ENCODE assay signal across 10 cellular contexts in genomic region chr13:97810152-97810551, GRCh38.
A peak's percentile ranks its signal among the peaks of the same experiment; 100 is the strongest.
DNase-seq lines count a peak whose midpoint lies in the region; ATAC-seq, FAIRE-seq and TF ChIP-seq lines count a peak whose summit lies in the region.
"Had no signal": no experiment of that assay in that cellular context is flagged by ENCODE, and none has a peak within 500 bp of the region (broad histone marks: within the 10 kb centered on the region; RNA-seq: fewer than 3 reads in every experiment).

No MANE protein-coding gene starts in this region.

- POLR2A ChIA-PET in A673 (lab: Charles Lee; ENCODE audit: low non-redundant PET) = no interaction called here

- FAIRE-seq in H54 (lab: Jason Lieb, UNC) = peak; percentile 78

- CTCF ChIA-PET in A673 (lab: Charles Lee) = no interaction called here

- H3K9me3 ChIP-seq in A673 (ENCODE audit: low read depth, low read length, poor library complexity, severe bottlenecking) (no peaks in the 10 kb centered on the region), RWPE2 (ENCODE audit: severe bottlenecking) (no peaks in the 10 kb centered on the region), MG63 (peaks cover 2% of the 10 kb centered on the region; the same call in 1 of the 2 replicates), colonic mucosa (no peaks in the 10 kb centered on the region)

- ATAC-seq in RWPE2 (ENCODE audit: low read depth) = no peak
- ATAC-seq in HG03280 (IDR thresholded peaks at IDR 0.05; ENCODE audit: unreplicated experiment) = no peak

- no peaks in the 10 kb centered on the region for H3K27me3 ChIP-seq in A673 (replicated peaks; ENCODE audit: insufficient read depth, low read depth, low read length, poor library complexity)
- H3K27me3 ChIP-seq in RWPE2 (ENCODE audit: insufficient read depth, poor library complexity, severe bottlenecking) = peaks cover 3% of the 10 kb centered on the region
- peaks cover 18% of the 10 kb centered on the region for H3K27me3 ChIP-seq in MG63
- H3K27me3 ChIP-seq in colonic mucosa = no peaks in the 10 kb centered on the region

- TF ChIP-seq POLR2A in H54 (IDR thresholded peaks at IDR 0.05; ENCODE audit: low read depth, low read length) = no peak

- intact Hi-C loops in A673 (cut with micrococcal nuclease; ENCODE audit: unreplicated experiment) (no loop called here), colonic mucosa (cut with DNase I) (no loop called here)

- H3K27ac ChIP-seq in A673 (ENCODE audit: low read depth, low read length, poor library complexity, severe bottlenecking) = no peak overlapping the region
- H3K27ac ChIP-seq in RWPE2 (ENCODE audit: poor library complexity, severe bottlenecking) = no peak overlapping the region
- no peak overlapping the region for H3K27ac ChIP-seq in colonic mucosa
- H3K27ac ChIP-seq: skin epidermis had no signal

- H3K4me1 ChIP-seq in A673 (ENCODE audit: insufficient read depth, low read length, poor library complexity, severe bottlenecking) = no peaks in the 10 kb centered on the region
- peaks cover 6% of the 10 kb centered on the region for H3K4me1 ChIP-seq in RWPE2 (ENCODE audit: insufficient read depth, poor library complexity, severe bottlenecking)
- no peaks in the 10 kb centered on the region for H3K4me1 ChIP-seq in colonic mucosa

- TF ChIP-seq CTCF in A673 (conservative IDR thresholded peaks at IDR 0.05; ENCODE audit: low read depth, low read length) (peak; percentile 62), RWPE2 (IDR thresholded peaks at IDR 0.05; ENCODE audit: poor library complexity, severe bottlenecking) (peak; percentile 67), colonic mucosa (IDR thresholded peaks at IDR 0.05) (no peak)

- DNase-seq in A673 (ENCODE audit: low spot score) (peak; percentile 54), H54 (ENCODE audit: insufficient read length, low spot score) (no peak), RWPE2 (ENCODE audit: low spot score) (no peak), inferior parietal cortex (ENCODE audit: extremely low spot score) (peak; percentile 75), MG63 (no peak), colonic mucosa (no peak)
- no peak for DNase-seq in effector CD4-positive, alpha-beta T cell
- DNase-seq: T1000 had no signal

- H3K9ac ChIP-seq in colonic mucosa (ENCODE audit: low read depth in 2 of 2, low read length in 2 of 2) = no peak overlapping the region

- no peak overlapping the region for H3K4me3 ChIP-seq in A673 (ENCODE audit: low read depth, low read length, poor library complexity, severe bottlenecking)
- H3K4me3 ChIP-seq in RWPE2 (ENCODE audit: severe bottlenecking) = no peak overlapping the region
- no peak overlapping the region for H3K4me3 ChIP-seq in MG63
- no peak overlapping the region for H3K4me3 ChIP-seq in colonic mucosa
- H3K4me3 ChIP-seq: skin epidermis had no signal

- H3K36me3 ChIP-seq in A673 (ENCODE audit: insufficient read depth, low read length, poor library complexity, severe bottlenecking) (no peaks in the 10 kb centered on the region), RWPE2 (ENCODE audit: low read depth) (no peaks in the 10 kb centered on the region), MG63 (no peaks in the 10 kb centered on the region), colonic mucosa (no peaks in the 10 kb centered on the region)

- BruUV-seq in A673 (replicated peaks; lab: Mats Ljungman, UMichigan) = no TSS peak

Comparison
In these comparisons a context has a peak if more than half of its experiments do, and no peak if none do; other contexts are left out.
1. DNase-seq: peak in A673 (single experiment) and inferior parietal cortex (single experiment); none in H54 (single experiment), RWPE2 (single experiment), MG63 (single experiment), colonic mucosa (single experiment) and effector CD4-positive, alpha-beta T cell (single experiment).